ENCODE assay signal across 11 cellular contexts in the genomic region with DNA sequence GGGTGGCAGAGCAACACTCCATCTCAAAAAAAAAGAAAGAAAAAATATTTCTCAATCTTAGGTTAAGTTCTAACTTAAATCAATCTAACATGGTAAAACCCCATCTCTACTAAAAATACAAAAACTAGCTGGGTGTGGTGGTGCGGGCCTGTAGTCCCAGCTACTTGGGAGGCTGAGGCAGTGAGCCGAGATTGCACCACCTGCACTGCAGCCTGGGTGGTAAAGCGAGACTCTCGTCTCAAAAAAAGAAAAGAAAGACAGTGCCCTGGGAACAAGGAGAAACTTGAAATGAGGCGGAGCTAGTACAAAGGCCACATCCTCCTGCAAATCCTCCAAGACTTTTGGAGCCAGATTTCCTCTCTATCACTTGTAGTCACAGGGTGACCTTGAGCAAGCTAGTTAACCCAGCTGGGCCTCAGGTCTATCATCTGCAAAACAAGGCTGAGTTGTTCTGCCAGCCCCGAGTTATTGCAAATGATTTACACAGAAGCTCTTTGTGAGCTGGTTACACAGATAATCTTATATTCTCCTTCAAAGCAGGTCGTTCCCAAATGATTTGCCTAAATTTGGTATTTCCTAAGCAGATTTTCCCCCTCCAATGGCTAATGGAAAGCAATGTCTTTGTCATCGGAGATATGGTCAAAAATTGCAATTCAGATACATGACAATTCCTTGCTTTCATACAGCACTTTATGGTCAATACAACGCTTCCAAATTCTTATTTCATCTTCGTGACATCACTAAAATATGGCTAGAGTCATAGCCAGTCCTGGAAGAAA. TPM values are rescaled to one million over a fixed set of nuclear protein-coding genes. Genes with fewer than 3 reads are reported as not detected.
DNase-seq lines count a peak whose midpoint lies in the region; ATAC-seq, FAIRE-seq and TF ChIP-seq lines count a peak whose summit lies in the region.
"Had no signal": no experiment of that assay in that cellular context is flagged by ENCODE, and none has a peak within 500 bp of the region (broad histone marks: within the 10 kb centered on the region; RNA-seq: fewer than 3 reads in every experiment).

No MANE protein-coding gene starts in this region.

- H3K4me3 Mint-ChIP-seq in CD8-positive, alpha-beta T cell = peak overlapping the region; percentile 69
- peak overlapping the region; percentile 70 for H3K4me3 Mint-ChIP-seq in natural killer cell

- no peak for FAIRE-seq in urothelium cell line (lab: Jason Lieb, UNC)

- DNase-seq in CD8-positive, alpha-beta T cell = no peak
- DNase-seq in amniotic epithelial cell (ENCODE audit: low read depth) (peak; percentile 49), natural killer cell (no peak), activated gamma-delta T cell (lab: John Stamatoyannopoulos, UW) (no peak), NCI-H2227 (lab: John Stamatoyannopoulos, UW; ENCODE audit: unreplicated experiment) (no peak), SKM-1 (lab: John Stamatoyannopoulos, UW; ENCODE audit: unreplicated experiment) (no peak), urothelium cell line (ENCODE audit: low spot score) (no peak)
- DNase-seq: midbrain, NCI-H1436 had no signal

- POLR2A ChIA-PET in CD8-positive, alpha-beta T cell (lab: Charles Lee) = no interaction called here

- H3K4me2 ChIP-seq in KMS-11 = peak overlapping the region; percentile 67; the same call in 1 of the 2 replicates

- H2AFZ ChIP-seq in KMS-11 (ENCODE audit: low read depth) = no peak overlapping the region

- peaks cover 27% of the 10 kb centered on the region for H3K36me3 Mint-ChIP-seq in CD8-positive, alpha-beta T cell
- no peaks in the 10 kb centered on the region for H3K36me3 Mint-ChIP-seq in natural killer cell

- no peak overlapping the region for H3K9ac ChIP-seq in KMS-11

- no peaks in the 10 kb centered on the region for H3K27me3 ChIP-seq in CD8-positive, alpha-beta T cell (ENCODE audit: insufficient read depth, low read length)
- H3K27me3 ChIP-seq in KMS-11 (ENCODE audit: insufficient read depth, low read depth) = no peaks in the 10 kb centered on the region

- H4K20me1 ChIP-seq in KMS-11 (ENCODE audit: insufficient read depth) = no peaks in the 10 kb centered on the region

- no peaks in the 10 kb centered on the region for H3K27me3 Mint-ChIP-seq in CD8-positive, alpha-beta T cell (ENCODE audit: low read depth)
- H3K27me3 Mint-ChIP-seq in natural killer cell (ENCODE audit: low read depth in 2 of 2) = no peaks in the 10 kb centered on the region

- no peak for ATAC-seq in CD8-positive, alpha-beta T cell
- ATAC-seq in natural killer cell = no peak

- peaks cover 6% of the 10 kb centered on the region for H3K36me3 ChIP-seq in CD8-positive, alpha-beta T cell (ENCODE audit: insufficient read depth, low read length)
- no peaks in the 10 kb centered on the region for H3K36me3 ChIP-seq in KMS-11 (ENCODE audit: insufficient read depth)

- peaks cover 11% of the 10 kb centered on the region for H3K4me1 ChIP-seq in CD8-positive, alpha-beta T cell (ENCODE audit: insufficient read depth, low read length)
- peaks cover 13% of the 10 kb centered on the region for H3K4me1 ChIP-seq in KMS-11 (ENCODE audit: low read depth, poor library complexity, severe bottlenecking)

- CTCF ChIA-PET in CD8-positive, alpha-beta T cell (lab: Charles Lee) = interaction anchor here (0.6 to 2.9 kb wide), 3 partner anchors 21 to 72 kb away, joined by 3 to 18 read pairs (median 3); no protein-coding TSS in a partner anchor

- no peak overlapping the region for H3K27ac ChIP-seq in CD8-positive, alpha-beta T cell (ENCODE audit: low read depth, low read length)
- no peak overlapping the region for H3K27ac ChIP-seq in KMS-11

- no peaks in the 10 kb centered on the region for H3K9me3 ChIP-seq in CD8-positive, alpha-beta T cell (ENCODE audit: low read length)

- peaks cover 13% of the 10 kb centered on the region for H3K4me1 Mint-ChIP-seq in CD8-positive, alpha-beta T cell (ENCODE audit: low read depth)
- H3K4me1 Mint-ChIP-seq in natural killer cell = peaks cover 9 to 13% of the 10 kb centered on the region in 2 donors

- no peaks in the 10 kb centered on the region for H3K9me3 Mint-ChIP-seq in CD8-positive, alpha-beta T cell
- no peaks in the 10 kb centered on the region for H3K9me3 Mint-ChIP-seq in natural killer cell

- no peak for TF ChIP-seq CTCF in CD8-positive, alpha-beta T cell (IDR thresholded peaks at IDR 0.05)
- TF ChIP-seq CTCF in KMS-11 (conservative IDR thresholded peaks at IDR 0.05; ENCODE audit: low read depth, low read length) = no peak
- TF ChIP-seq CTCF in natural killer cell (IDR thresholded peaks at IDR 0.05) = no peak

- no peak overlapping the region for H3K27ac Mint-ChIP-seq in CD8-positive, alpha-beta T cell
- peak overlapping the region; percentile 76 to 88 for H3K27ac Mint-ChIP-seq in natural killer cell

- H3K79me2 ChIP-seq in KMS-11 (ENCODE audit: insufficient read depth, low read depth) = peaks cover 20% of the 10 kb centered on the region; the same call in 1 of the 2 replicates

- intact Hi-C loops in CD8-positive, alpha-beta T cell (cut with DNase I, micrococcal nuclease) = loop anchor here (10.0 kb wide), 2 partner anchors 97 to 553 kb away; no protein-coding TSS in a partner anchor
- intact Hi-C loops in natural killer cell (cut with micrococcal nuclease) = loop anchor here (5.0 to 10.0 kb wide), 2 partner anchors 35 to 207 kb away; a partner anchor contains a TSS

- H3K4me3 ChIP-seq in CD8-positive, alpha-beta T cell (ENCODE audit: low read depth, low read length) = no peak overlapping the region
- H3K4me3 ChIP-seq in KMS-11 (IDR thresholded peaks at IDR 0.05; ENCODE audit: insufficient read depth, low read depth, low read length) = no peak overlapping the region

RNA-seq across cellular contexts. Expression of a gene that starts 1.9 kb away (rescaled TPM):
- total RNA-seq in CD8-positive, alpha-beta T cell = 10 to 100 TPM; 18.8 to 21.4 TPM
- total RNA-seq in natural killer cell = 10 to 100 TPM; 23.0 to 28.7 (median 26.4) TPM

RNA-seq across cellular contexts. Expression of a gene that starts 7.0 kb away (rescaled TPM):
- 100 to 1,000 TPM; 510 to 518 TPM for total RNA-seq in CD8-positive, alpha-beta T cell
- total RNA-seq in natural killer cell = 100 to 1,000 TPM; 276 to 295 (median 291) TPM

RNA-seq across cellular contexts. Expression of a gene that starts 19.0 kb away (rescaled TPM):
- not detected for total RNA-seq in CD8-positive, alpha-beta T cell
- total RNA-seq in natural killer cell = under 1 TPM in 2 of 3 donors, not detected in 1; 0.24 to 0.32 TPM
- total RNA-seq: G401 had no signal

RNA-seq across cellular contexts. Expression of a gene that starts 34.5 kb away (rescaled TPM):
- 1 to 10 TPM; 1.3 to 1.6 TPM for total RNA-seq in CD8-positive, alpha-beta T cell
- total RNA-seq in natural killer cell = 1 to 10 TPM in 1 of 3 donors, under 1 TPM in 2; 0.25 to 1.2 (median 0.28) TPM
